Comparison of ENCODE assay signal across 19 cellular contexts in the genomic region with DNA sequence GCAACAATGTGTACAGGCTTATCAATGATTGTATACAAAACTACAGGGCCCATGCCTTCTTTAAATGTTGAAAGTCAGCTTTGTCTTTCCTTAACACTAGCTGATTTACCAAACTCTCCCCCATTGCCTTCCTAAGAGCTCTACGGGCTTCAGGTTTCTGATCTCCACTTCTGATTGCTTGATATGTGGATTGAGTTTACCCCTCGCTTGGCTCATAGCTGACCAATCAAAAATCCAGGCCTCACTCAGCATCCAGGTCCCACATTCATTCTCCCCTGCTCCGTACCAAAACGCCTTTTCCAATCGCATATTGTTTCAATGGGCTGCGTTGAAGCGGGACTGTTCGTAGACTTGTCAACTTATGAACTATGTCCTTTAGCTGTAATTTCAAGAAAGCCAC.
DNase-seq lines count a peak whose midpoint lies in the region; ATAC-seq and TF ChIP-seq lines count a peak whose summit lies in the region.
"Had no signal": no experiment of that assay in that cellular context is flagged by ENCODE, and none has a peak within 500 bp of the region (broad histone marks: within the 10 kb centered on the region; RNA-seq: fewer than 3 reads in every experiment).

No MANE protein-coding gene starts in this region.

- no peaks in the 10 kb centered on the region for H3K36me3 ChIP-seq in HUES48 (ENCODE audit: control insufficient read depth, insufficient read depth, low read length)
- H3K36me3 ChIP-seq in iPS-18a (ENCODE audit: control insufficient read depth, low read depth, low read length) = no peaks in the 10 kb centered on the region
- no peaks in the 10 kb centered on the region for H3K36me3 ChIP-seq in neuronal stem cell (replicated peaks in 1 of 2; ENCODE audit: control insufficient read depth in 2 of 2, insufficient read depth in 2 of 2, low read length in 2 of 2)
- no peaks in the 10 kb centered on the region for H3K36me3 ChIP-seq in mucosa of descending colon (ENCODE audit: low read depth)
- H3K36me3 ChIP-seq: BLaER1 had no signal

- no peak overlapping the region for H4K91ac ChIP-seq in neuronal stem cell (ENCODE audit: low read depth, low read length, poor library complexity)

- H3K27ac ChIP-seq in HUES48 (ENCODE audit: low read depth, low read length) (peak overlapping the region; percentile 43), iPS-18a (ENCODE audit: low read length) (no peak overlapping the region), neuronal stem cell (replicated peaks; ENCODE audit: low read length) (no peak overlapping the region), right cardiac atrium (ENCODE audit: low read length) (no peak overlapping the region)
- H3K27ac ChIP-seq: A549, BLaER1 had no signal

- H3K9ac ChIP-seq in HUES48 (ENCODE audit: low read depth, low read length) (peak overlapping the region; percentile 37; the same call in 1 of the 2 replicates), iPS-18a (ENCODE audit: low read length) (no peak overlapping the region), neuronal stem cell (ENCODE audit: low read depth, low read length, poor library complexity) (no peak overlapping the region)
- H3K9ac ChIP-seq: BLaER1 had no signal

- H3K9me3 ChIP-seq in HUES48 (ENCODE audit: control insufficient read depth, insufficient read depth, low read length) (peaks cover 2% of the 10 kb centered on the region; the same call in 1 of the 2 replicates), iPS-18a (ENCODE audit: control insufficient read depth, low read depth, low read length) (no peaks in the 10 kb centered on the region), neuronal stem cell (replicated peaks in 1 of 2; ENCODE audit: control insufficient read depth in 2 of 2, insufficient read depth in 1 of 2, low read depth in 1 of 2, low read length in 2 of 2) (no peaks in the 10 kb centered on the region), mucosa of descending colon (no peaks in the 10 kb centered on the region), right cardiac atrium (ENCODE audit: control insufficient read depth, low read length) (no peaks in the 10 kb centered on the region)
- H3K9me3 ChIP-seq: A549, BLaER1 had no signal

- no peak overlapping the region for H2BK12ac ChIP-seq in neuronal stem cell (ENCODE audit: low read length)

- no peak overlapping the region for H3K4ac ChIP-seq in neuronal stem cell (ENCODE audit: low read length)

- intact Hi-C loops in mucosa of descending colon (cut with DNase I, micrococcal nuclease) = no loop called here
- intact Hi-C loops in right cardiac atrium (cut with DNase I) = no loop called here

- H3K27ac Mint-ChIP-seq in brain = peak overlapping the region in 4 of 5 experiments; percentile 9 to 86 (median 69)
- H3K27ac Mint-ChIP-seq: CD14-positive monocyte, IgD-negative memory B cell had no signal

- DNase-seq in neuronal stem cell (ENCODE audit: low spot score) (no peak), mucosa of descending colon (no peak), iPS-NIHi11 (ENCODE audit: low spot score) (no peak), right cardiac atrium (no peak)
- no peak for DNase-seq in stimulated activated CD4-positive, alpha-beta T cell treated with anti-CD3 and anti-CD28 coated beads, Interleukin-2, amount 100 ng/mL, for 48 hours
- DNase-seq: CD4-positive, alpha-beta memory T cell; DMS153; DMS79 treated with DMSO at 0.1 percent for 48 hours; HCEC 1CT; KBM-7 had no signal

- no peak overlapping the region for H3K18ac ChIP-seq in neuronal stem cell (ENCODE audit: low read length)

- H3K27me3 Mint-ChIP-seq in brain = peaks cover 3% of the 10 kb centered on the region
- H3K27me3 Mint-ChIP-seq: IgD-negative memory B cell had no signal

- peak overlapping the region; percentile 75 for H2AFZ ChIP-seq in neuronal stem cell (ENCODE audit: low read length)

- no peak overlapping the region for H3K4me2 ChIP-seq in neuronal stem cell (ENCODE audit: insufficient read depth, low read length, poor library complexity, severe bottlenecking)
- H3K4me2 ChIP-seq: A549, BLaER1 had no signal

- no peak overlapping the region for H2BK120ac ChIP-seq in neuronal stem cell (ENCODE audit: low read depth, low read length)

- H3K4me1 Mint-ChIP-seq in brain = peaks cover 35% of the 10 kb centered on the region
- H3K4me1 Mint-ChIP-seq: IgD-negative memory B cell had no signal

- no peak for ATAC-seq in mucosa of descending colon
- ATAC-seq in right cardiac atrium = no peak
- ATAC-seq: A549, GM12878, HepG2 had no signal

- H3K4me1 ChIP-seq in HUES48 (ENCODE audit: control insufficient read depth, insufficient read depth, low read length) (peaks cover 21% of the 10 kb centered on the region), iPS-18a (ENCODE audit: control insufficient read depth, low read depth, low read length) (peaks cover 16% of the 10 kb centered on the region), neuronal stem cell (ENCODE audit: control insufficient read depth in 2 of 2, insufficient read depth in 1 of 2, low read depth in 1 of 2, low read length in 2 of 2) (peaks cover 8 to 12% of the 10 kb centered on the region in 2 donors), mucosa of descending colon (ENCODE audit: low read depth) (no peaks in the 10 kb centered on the region), right cardiac atrium (ENCODE audit: control insufficient read depth, insufficient read depth, low read length) (no peaks in the 10 kb centered on the region)
- H3K4me1 ChIP-seq: A549, BLaER1 had no signal

- no peak overlapping the region for H3K23ac ChIP-seq in neuronal stem cell (ENCODE audit: low read depth, low read length, poor library complexity)

- TF ChIP-seq CTCF in brain (conservative IDR thresholded peaks at IDR 0.05) (no peak), mucosa of descending colon (IDR thresholded peaks at IDR 0.05) (no peak)

- H3K79me1 ChIP-seq in neuronal stem cell (ENCODE audit: low read depth, low read length) = no peaks in the 10 kb centered on the region

- H2AK5ac ChIP-seq in neuronal stem cell (ENCODE audit: low read depth, low read length) = no peak overlapping the region

- peaks cover 2 to 15% (median 7%) of the 10 kb centered on the region in 5 experiments for H3K9me3 Mint-ChIP-seq in brain

- WGBS in neuronal stem cell (ENCODE audit: extremely low coverage in 2 of 2, insufficient read length in 2 of 2, insufficient replicate concordance in 1 of 2), 2 donors = no CpG with 5 or more reads among the region's 8 CpGs
- WGBS in right cardiac atrium = 86% methylated on average over 8 of the region's 8 CpGs

- H2BK5ac ChIP-seq in neuronal stem cell (ENCODE audit: low read length) = no peak overlapping the region

- H3K4me3 ChIP-seq in HUES48 (ENCODE audit: low read depth, low read length) (peak overlapping the region; percentile 31; the same call in 1 of the 2 replicates), iPS-18a (ENCODE audit: low read length) (peak overlapping the region; percentile 34), neuronal stem cell (ENCODE audit: low read length in 2 of 2) (no peak overlapping the region), mucosa of descending colon (no peak overlapping the region), right cardiac atrium (ENCODE audit: low read length) (no peak overlapping the region)
- H3K4me3 ChIP-seq: A549, BLaER1, GM12878 had no signal

- H3K14ac ChIP-seq in neuronal stem cell (ENCODE audit: low read length) = no peak overlapping the region

- no peak overlapping the region for H4K8ac ChIP-seq in neuronal stem cell (ENCODE audit: low read depth, low read length)

- H3K27me3 ChIP-seq in HUES48 (ENCODE audit: control insufficient read depth, insufficient read depth, low read length) = no peaks in the 10 kb centered on the region
- no peaks in the 10 kb centered on the region for H3K27me3 ChIP-seq in iPS-18a (ENCODE audit: control insufficient read depth, insufficient read depth, low read length)
- H3K27me3 ChIP-seq in neuronal stem cell (ENCODE audit: control insufficient read depth in 3 of 3, insufficient read depth in 3 of 3, low read depth in 1 of 3, low read length in 3 of 3) = no peaks in the 10 kb centered on the region
- H3K27me3 ChIP-seq in right cardiac atrium (ENCODE audit: control insufficient read depth, insufficient read depth) = no peaks in the 10 kb centered on the region
- H3K27me3 ChIP-seq: BLaER1 had no signal

- H2BK15ac ChIP-seq in neuronal stem cell (ENCODE audit: low read length) = no peak overlapping the region

- no peaks in the 10 kb centered on the region for H3K36me3 Mint-ChIP-seq in brain
- H3K36me3 Mint-ChIP-seq: CD14-positive monocyte; CD4-positive, alpha-beta memory T cell had no signal

- H3K4me3 Mint-ChIP-seq in brain = peak overlapping the region in 2 of 5 experiments; percentile 65 to 66
- H3K4me3 Mint-ChIP-seq: CD4-positive, alpha-beta memory T cell; IgD-negative memory B cell had no signal

Comparison
In these comparisons a context has a peak if more than half of its experiments do, and no peak if none do; other contexts are left out.
1. H3K4me3 ChIP-seq: peak in HUES48 (single experiment) and iPS-18a (single experiment); none in neuronal stem cell (0 of 2), mucosa of descending colon (single experiment) and right cardiac atrium (single experiment).